Comparison of ENCODE assay signal across 8 cellular contexts in genomic region chr4:74370912-74371311, GRCh38.
DNase-seq lines count a peak whose midpoint lies in the region; ATAC-seq and TF ChIP-seq lines count a peak whose summit lies in the region.

No MANE protein-coding gene starts in this region.

- H3K27ac ChIP-seq in RWPE2 (ENCODE audit: poor library complexity, severe bottlenecking): peak overlapping the region; percentile 99

- peaks cover 63% of the 10 kb centered on the region for H3K4me1 ChIP-seq in RWPE2 (ENCODE audit: insufficient read depth, poor library complexity, severe bottlenecking)

- peak; percentile 9 to 44 for DNase-seq in NOMO-1 (lab: John Stamatoyannopoulos, UW; ENCODE audit: unreplicated experiment in 2 of 2)
- DNase-seq in NOMO-1 treated with dmso at 0.1 percent for 144 hours (lab: John Stamatoyannopoulos, UW; ENCODE audit: unreplicated experiment): no peak
- no peak for DNase-seq in RWPE2 (ENCODE audit: low spot score)
- peak; percentile 64 for DNase-seq in dedifferentiated amniotic fluid mesenchymal stem cell (ENCODE audit: extremely low spot score)
- peak; percentile 46 for DNase-seq in medulla oblongata (ENCODE audit: extremely low spot score)
- DNase-seq in KG1 (lab: John Stamatoyannopoulos, UW): no peak

- peaks cover 73% of the 10 kb centered on the region for H3K36me3 ChIP-seq in RWPE2 (ENCODE audit: low read depth)

- H3K27me3 ChIP-seq in RWPE2 (ENCODE audit: insufficient read depth, poor library complexity, severe bottlenecking): no peaks in the 10 kb centered on the region

- no peaks in the 10 kb centered on the region for H3K9me3 ChIP-seq in RWPE2 (ENCODE audit: severe bottlenecking)

- H3K4me3 ChIP-seq in RWPE2 (ENCODE audit: severe bottlenecking): no peak overlapping the region

- ATAC-seq in GM19463 (IDR thresholded peaks at IDR 0.05; ENCODE audit: unreplicated experiment) (peak; percentile 62), HG03432 (IDR thresholded peaks at IDR 0.05; ENCODE audit: unreplicated experiment) (peak; percentile 81), RWPE2 (ENCODE audit: low read depth) (peak; percentile 64)

- peak; percentile 92 for TF ChIP-seq CTCF in RWPE2 (IDR thresholded peaks at IDR 0.05; ENCODE audit: poor library complexity, severe bottlenecking)

Comparison
In these comparisons a context has a peak if more than half of its experiments do, and no peak if none do; other contexts are left out.
1. DNase-seq: peak in NOMO-1 (2 of 2), dedifferentiated amniotic fluid mesenchymal stem cell (single experiment) and medulla oblongata (single experiment); none in NOMO-1 treated with dmso at 0.1 percent for 144 hours (single experiment), RWPE2 (single experiment) and KG1 (single experiment).
2. Peak in every context shown above with its lines, with median percentiles within 50 percentile points of each other: ATAC-seq.